Comparison of ENCODE assay signal across 13 cellular contexts in genomic region chr5:155147222-155147621, GRCh38.
DNase-seq lines count a peak whose midpoint lies in the region; ATAC-seq and TF ChIP-seq lines count a peak whose summit lies in the region.
"Had no signal": no experiment of that assay in that cellular context is flagged by ENCODE, and none has a peak within 500 bp of the region (broad histone marks: within the 10 kb centered on the region; RNA-seq: fewer than 3 reads in every experiment).

No MANE protein-coding gene starts in this region.

- intact Hi-C loops in left cardiac atrium (cut with DNase I): no loop called here
- intact Hi-C loops in tibial artery (cut with DNase I; ENCODE audit: low total_unique reads): no loop called here
- intact Hi-C loops in posterior vena cava (cut with DNase I): no loop called here

- H3K27me3 ChIP-seq in cardiac muscle cell: no peaks in the 10 kb centered on the region
- H3K27me3 ChIP-seq in tibial artery: no peaks in the 10 kb centered on the region

- H3K36me3 ChIP-seq in cardiac muscle cell: no peaks in the 10 kb centered on the region
- H3K36me3 ChIP-seq in tibial artery: no peaks in the 10 kb centered on the region

- no peak overlapping the region for H3K27ac Mint-ChIP-seq in immature natural killer cell
- H3K27ac Mint-ChIP-seq: activated CD4-positive, alpha-beta T cell treated with anti-CD3 and anti-CD28 coated beads, Interleukin-2, amount 10 ng/mL, durations not matched to agents 7 days and 5 days; activated naive CD8-positive, alpha-beta T cell treated with anti-CD3 and anti-CD28 coated beads, Interleukin-2, amount 10 ng/mL, durations not matched to agents 7 days and 5 days had no signal

- H3K27ac ChIP-seq in cardiac muscle cell (no peak overlapping the region), tibial artery (no peak overlapping the region)

- H3K4me3 Mint-ChIP-seq in immature natural killer cell: no peak overlapping the region
- H3K4me3 Mint-ChIP-seq: activated CD4-positive, alpha-beta T cell treated with anti-CD3 and anti-CD28 coated beads, Interleukin-2, amount 10 ng/mL, durations not matched to agents 7 days and 5 days; activated naive CD8-positive, alpha-beta T cell treated with anti-CD3 and anti-CD28 coated beads, Interleukin-2, amount 10 ng/mL, durations not matched to agents 7 days and 5 days had no signal

- no peaks in the 10 kb centered on the region for H3K4me1 Mint-ChIP-seq in immature natural killer cell
- H3K4me1 Mint-ChIP-seq: activated CD4-positive, alpha-beta T cell treated with anti-CD3 and anti-CD28 coated beads, Interleukin-2, amount 10 ng/mL, durations not matched to agents 7 days and 5 days had no signal

- H3K4me1 ChIP-seq in cardiac muscle cell (ENCODE audit: low read depth): no peaks in the 10 kb centered on the region
- H3K4me1 ChIP-seq in tibial artery: no peaks in the 10 kb centered on the region

- H3K9me3 ChIP-seq in cardiac muscle cell (ENCODE audit: low read depth): no peaks in the 10 kb centered on the region
- H3K9me3 ChIP-seq in tibial artery: no peaks in the 10 kb centered on the region

- peak; percentile 32 for TF ChIP-seq CTCF in cardiac muscle cell (IDR thresholded peaks at IDR 0.05; ENCODE audit: low read depth, low read length)
- TF ChIP-seq CTCF in tibial artery (IDR thresholded peaks at IDR 0.05): peak; percentile 40 to 41

- DNase-seq in cardiac muscle cell (ENCODE audit: low read depth in 1 of 2, low spot score in 1 of 2): peak in 1 of 2 donors; percentile 18
- no peak for DNase-seq in left cardiac atrium
- DNase-seq in OCI-M1 (lab: John Stamatoyannopoulos, UW): peak; percentile 56
- peak; percentile 11 for DNase-seq in fibroblast of peridontal ligament (ENCODE audit: extremely low read depth)
- no peak for DNase-seq in tibial artery
- no peak for DNase-seq in posterior vena cava (ENCODE audit: low spot score)
- DNase-seq in NCI-H146 (lab: John Stamatoyannopoulos, UW): no peak
- DNase-seq in immature natural killer cell: no peak
- DNase-seq: activated CD4-positive, alpha-beta T cell treated with anti-CD3 and anti-CD28 coated beads, Interleukin-2, amount 10 ng/mL, durations not matched to agents 7 days and 5 days; activated naive CD8-positive, alpha-beta T cell treated with anti-CD3 and anti-CD28 coated beads, Interleukin-2, amount 10 ng/mL, durations not matched to agents 7 days and 5 days; left colon; retina; RPMI8226 had no signal

- H3K4me3 ChIP-seq in cardiac muscle cell (no peak overlapping the region), tibial artery (no peak overlapping the region)

- H3K27me3 Mint-ChIP-seq in immature natural killer cell (ENCODE audit: low read depth in 3 of 3): peaks cover 2 to 7% (median 6%) of the 10 kb centered on the region in 3 donors

- H3K9me3 Mint-ChIP-seq in immature natural killer cell: no peaks in the 10 kb centered on the region
- H3K9me3 Mint-ChIP-seq: activated CD4-positive, alpha-beta T cell treated with anti-CD3 and anti-CD28 coated beads, Interleukin-2, amount 10 ng/mL, durations not matched to agents 7 days and 5 days; activated naive CD8-positive, alpha-beta T cell treated with anti-CD3 and anti-CD28 coated beads, Interleukin-2, amount 10 ng/mL, durations not matched to agents 7 days and 5 days had no signal

- ATAC-seq in left cardiac atrium: no peak
- ATAC-seq: left colon had no signal

- no peaks in the 10 kb centered on the region for H3K36me3 Mint-ChIP-seq in immature natural killer cell
- H3K36me3 Mint-ChIP-seq: activated naive CD8-positive, alpha-beta T cell treated with anti-CD3 and anti-CD28 coated beads, Interleukin-2, amount 10 ng/mL, durations not matched to agents 7 days and 5 days had no signal

Comparison
In these comparisons a context has a peak if more than half of its experiments do, and no peak if none do; other contexts are left out.
1. DNase-seq: peak in OCI-M1 (single experiment) and fibroblast of peridontal ligament (single experiment); none in left cardiac atrium (single experiment), tibial artery (0 of 2), posterior vena cava (single experiment), NCI-H146 (single experiment) and immature natural killer cell (0 of 3).